ENCODE assay signal across 8 cellular contexts in genomic region chr7:94907420-94908203, GRCh38. TPM values are rescaled to one million over a fixed set of nuclear protein-coding genes. Genes with fewer than 3 reads are reported as not detected.
DNase-seq lines count a peak whose midpoint lies in the region; ATAC-seq and TF ChIP-seq lines count a peak whose summit lies in the region.

Gene PPP1R9A, plus strand, starts transcription at chr7:94907594. Its CDS starts 2,520 bp downstream, at chr7:94910114.

- peak; percentile 54 for ATAC-seq in stimulated activated memory B cell treated with anti-CD40 and anti-IgM and Interleukin-4, amounts not matched to agents 10 μg/mL and 1 μg/mL and 100 μg/mL, for 72 hours
- no peak for ATAC-seq in HG02970 (IDR thresholded peaks at IDR 0.05; ENCODE audit: low FRiP score, unreplicated experiment)
- ATAC-seq in GM21528 (IDR thresholded peaks at IDR 0.05; ENCODE audit: low FRiP score, unreplicated experiment) = no peak

- peak within 1 kb of the TSS; percentile 79 to 92 for H3K4me3 Mint-ChIP-seq in H9
- peak within 1 kb of the TSS; percentile 63 for H3K4me3 Mint-ChIP-seq in stimulated activated memory B cell treated with anti-CD40 and anti-IgM and Interleukin-4, amounts not matched to agents 10 μg/mL and 1 μg/mL and 100 μg/mL, for 72 hours

- no peak within 1 kb of the TSS for H2BK15ac ChIP-seq in H9 (ENCODE audit: low read depth, low read length)

- H3K27ac ChIP-seq in H9 (ENCODE audit: insufficient read length, low read depth, low read length) (peak within 1 kb of the TSS; percentile 24), cingulate gyrus (ENCODE audit: low read depth, low read length) (peak within 1 kb of the TSS; percentile 48)

- peak within 1 kb of the TSS; percentile 65 for H4K5ac ChIP-seq in H9 (ENCODE audit: insufficient read length, low read depth, low read length)

- H3K4me1 ChIP-seq in H9 (ENCODE audit: insufficient read depth, low read length) = peaks cover 8% of the 10 kb centered on the region; the same call in 1 of the 2 replicates

- no peak for TF ChIP-seq CTCF in AG09309 (IDR thresholded peaks at IDR 0.05; ENCODE audit: control insufficient read depth, insufficient read depth, low read depth, low read length, missing control alignments)
- TF ChIP-seq CTCF in H9 (conservative IDR thresholded peaks at IDR 0.05) = peak; percentile 60

- H3K9me3 Mint-ChIP-seq in H9 = no peaks in the 10 kb centered on the region
- no peaks in the 10 kb centered on the region for H3K9me3 Mint-ChIP-seq in stimulated activated memory B cell treated with anti-CD40 and anti-IgM and Interleukin-4, amounts not matched to agents 10 μg/mL and 1 μg/mL and 100 μg/mL, for 72 hours

- H3K18ac ChIP-seq in H9 (ENCODE audit: insufficient read length, low read depth, low read length) = peak within 1 kb of the TSS; percentile 41

- H2AFZ ChIP-seq in H9 (ENCODE audit: low read length) = no peak within 1 kb of the TSS

- H3K36me3 Mint-ChIP-seq in H9 (ENCODE audit: insufficient read depth in 1 of 3, low read depth in 3 of 3) = peaks cover 5 to 16% (median 5%) of the 10 kb centered on the region in 3 experiments
- H3K36me3 Mint-ChIP-seq in stimulated activated memory B cell treated with anti-CD40 and anti-IgM and Interleukin-4, amounts not matched to agents 10 μg/mL and 1 μg/mL and 100 μg/mL, for 72 hours = no peaks in the 10 kb centered on the region

- H3K4me3 ChIP-seq in AG09309 (ENCODE audit: control insufficient read depth, low read depth, low read length) = peak within 1 kb of the TSS; percentile 21

- DNase-seq in AG09309 (ENCODE audit: low read depth) = no peak
- DNase-seq in H9 = peak; percentile 72
- DNase-seq in NCI-H69 (lab: John Stamatoyannopoulos, UW) = peak; percentile 71
- DNase-seq in left kidney (ENCODE audit: low read depth, low spot score) = peak; percentile 89

- H3T11ph ChIP-seq in H9 (ENCODE audit: low read length) = no peak within 1 kb of the TSS

- H2AK5ac ChIP-seq in H9 (ENCODE audit: insufficient read length, low read length) = no peak within 1 kb of the TSS

- no peak within 1 kb of the TSS for H4K8ac ChIP-seq in H9 (replicated peaks; ENCODE audit: insufficient read length, low read depth, low read length)

- no peaks in the 10 kb centered on the region for H4K20me1 ChIP-seq in H9 (ENCODE audit: control insufficient read depth, insufficient read depth, insufficient read length)

- H2BK12ac ChIP-seq in H9 (ENCODE audit: insufficient read length, low read depth, low read length) = no peak within 1 kb of the TSS

- H2BK120ac ChIP-seq in H9 (ENCODE audit: low read depth, low read length, poor library complexity, severe bottlenecking) = no peak within 1 kb of the TSS

- WGBS in H9 (ENCODE audit: extremely low coverage, insufficient read length, low lambda C conversion rate) = no CpG with 5 or more reads among the region's 95 CpGs

- H2BK20ac ChIP-seq in H9 (ENCODE audit: low read depth, low read length, poor library complexity, severe bottlenecking) = no peak within 1 kb of the TSS

- H3K79me2 ChIP-seq in H9 (ENCODE audit: insufficient read depth, low read length) = no peaks in the 10 kb centered on the region

- no peaks in the 10 kb centered on the region for H3K9me3 ChIP-seq in H9 (ENCODE audit: control insufficient read depth, low read depth, low read length)

- no peak within 1 kb of the TSS for H4K91ac ChIP-seq in H9 (ENCODE audit: insufficient read length, low read depth, low read length)

- H3K9ac ChIP-seq in H9 (ENCODE audit: extremely low read depth, insufficient read length, low read length) = peak within 1 kb of the TSS; percentile 80

- H3K27ac Mint-ChIP-seq in H9 = peak within 1 kb of the TSS; percentile 95 to 98 (median 96)
- H3K27ac Mint-ChIP-seq in stimulated activated memory B cell treated with anti-CD40 and anti-IgM and Interleukin-4, amounts not matched to agents 10 μg/mL and 1 μg/mL and 100 μg/mL, for 72 hours = no peak within 1 kb of the TSS

- H3K27me3 ChIP-seq in H9 (ENCODE audit: insufficient read depth, low read length) = no peaks in the 10 kb centered on the region

- H2BK5ac ChIP-seq in H9 (ENCODE audit: insufficient read length, low read length) = no peak within 1 kb of the TSS

- no peaks in the 10 kb centered on the region for H3K27me3 Mint-ChIP-seq in H9 (ENCODE audit: low read depth)
- H3K27me3 Mint-ChIP-seq in stimulated activated memory B cell treated with anti-CD40 and anti-IgM and Interleukin-4, amounts not matched to agents 10 μg/mL and 1 μg/mL and 100 μg/mL, for 72 hours = peaks cover 57% of the 10 kb centered on the region

- peaks cover 44 to 46% of the 10 kb centered on the region in 2 experiments for H3K4me1 Mint-ChIP-seq in H9
- peaks cover 9% of the 10 kb centered on the region for H3K4me1 Mint-ChIP-seq in stimulated activated memory B cell treated with anti-CD40 and anti-IgM and Interleukin-4, amounts not matched to agents 10 μg/mL and 1 μg/mL and 100 μg/mL, for 72 hours

- peak within 1 kb of the TSS; percentile 74 for H3K14ac ChIP-seq in H9 (ENCODE audit: insufficient read depth, low read length)

- H3K79me1 ChIP-seq in H9 (ENCODE audit: insufficient read depth, low read depth, low read length, poor library complexity, severe bottlenecking) = no peaks in the 10 kb centered on the region

- no peak within 1 kb of the TSS for H3K23ac ChIP-seq in H9 (ENCODE audit: insufficient read length, low read depth, low read length)

- peak within 1 kb of the TSS; percentile 89 for H3K4me2 ChIP-seq in H9 (ENCODE audit: insufficient read depth, insufficient read length, low read length)

- H3K56ac ChIP-seq in H9 (ENCODE audit: insufficient read length, low read depth, low read length) = no peak within 1 kb of the TSS

- H3K4ac ChIP-seq in H9 (ENCODE audit: low read depth, low read length) = no peak within 1 kb of the TSS

- no peaks in the 10 kb centered on the region for H3K23me2 ChIP-seq in H9 (ENCODE audit: insufficient read length, low read depth, low read length, poor library complexity, severe bottlenecking)

RNA-seq across cellular contexts. Expression of gene PPP1R9A, which starts in this region (rescaled TPM):
- 17.0 and 17.3 TPM in 2 replicates for total RNA-seq in H9 (2021)
